13 cellular contexts compared by ENCODE assay signal in the genomic region with DNA sequence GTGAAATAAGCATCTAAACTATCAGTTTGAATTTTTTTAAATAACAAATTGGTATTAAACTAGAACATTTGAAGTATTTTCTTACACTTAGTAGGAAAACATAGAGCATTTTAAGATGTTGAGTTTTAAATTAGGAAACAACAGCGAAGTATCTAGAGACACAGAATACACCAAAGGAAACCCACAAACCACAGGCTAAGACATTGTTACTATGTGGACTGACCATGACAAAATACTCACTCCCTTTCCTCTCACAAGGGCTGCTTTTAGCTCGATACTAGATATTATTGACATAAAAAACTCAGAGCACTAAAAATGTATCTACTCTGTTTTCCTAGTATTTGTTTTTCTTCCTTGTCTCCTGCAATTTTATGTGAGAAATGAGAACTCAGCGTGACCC.
A peak's percentile ranks its signal among the peaks of the same experiment; 100 is the strongest.
DNase-seq lines count a peak whose midpoint lies in the region; ATAC-seq and TF ChIP-seq lines count a peak whose summit lies in the region.
"Had no signal": no experiment of that assay in that cellular context is flagged by ENCODE, and none has a peak within 500 bp of the region (broad histone marks: within the 10 kb centered on the region; RNA-seq: fewer than 3 reads in every experiment).

No MANE protein-coding gene starts in this region.

- POLR2A ChIA-PET in OCI-LY7 (lab: Charles Lee): no interaction called here

- peak; percentile 47 for DNase-seq in GM13977 (ENCODE audit: low spot score)
- peak; percentile 47 for DNase-seq in astrocyte of the cerebellum (ENCODE audit: low read depth)
- DNase-seq in activated CD4-positive, alpha-beta T cell treated with anti-CD3 and anti-CD28 coated beads, Interleukin-2, amount 50 U/mL, for 48 hours: no peak
- no peak for DNase-seq in OCI-LY7 (ENCODE audit: low spot score)
- no peak for DNase-seq in upper lobe of left lung
- DNase-seq: NCI-H446, retina had no signal

- H3K4me2 ChIP-seq in OCI-LY7 (ENCODE audit: low read length): no peak overlapping the region

- no peaks in the 10 kb centered on the region for H3K36me3 ChIP-seq in OCI-LY7 (ENCODE audit: insufficient read depth, low read length)
- no peaks in the 10 kb centered on the region for H3K36me3 ChIP-seq in upper lobe of left lung

- H3K27me3 ChIP-seq in upper lobe of left lung: no peaks in the 10 kb centered on the region

- no peak for TF ChIP-seq POLR2A in upper lobe of left lung (IDR thresholded peaks at IDR 0.05)

- BruUV-seq in OCI-LY7 (replicated peaks; lab: Mats Ljungman, UMichigan): no TSS peak

- TF ChIP-seq EP300 in upper lobe of left lung (IDR thresholded peaks at IDR 0.05): no peak

- TF ChIP-seq CTCF in GM13977 (IDR thresholded peaks at IDR 0.05; ENCODE audit: extremely low read depth, insufficient read depth, missing control alignments) (no peak), astrocyte of the cerebellum (IDR thresholded peaks at IDR 0.05; ENCODE audit: low read depth, low read length, missing control alignments) (no peak), OCI-LY7 (conservative IDR thresholded peaks at IDR 0.05; ENCODE audit: low read length) (no peak), upper lobe of left lung (IDR thresholded peaks at IDR 0.05) (no peak)

- H3K9me3 ChIP-seq in OCI-LY7 (ENCODE audit: low read length) (no peaks in the 10 kb centered on the region), upper lobe of left lung (no peaks in the 10 kb centered on the region)

- H3K4me3 Mint-ChIP-seq in activated T-helper 17 cell treated with anti-CD3 and anti-CD28 coated beads, Interleukin-2, amount 50 U/mL, for 72 hours: no peak overlapping the region

- H3K9me3 Mint-ChIP-seq in activated T-helper 17 cell treated with anti-CD3 and anti-CD28 coated beads, Interleukin-2, amount 50 U/mL, for 72 hours: no peaks in the 10 kb centered on the region

- intact Hi-C loops in OCI-LY7 (cut with micrococcal nuclease; ENCODE audit: unreplicated experiment): no loop called here

- H3K4me1 ChIP-seq in OCI-LY7 (ENCODE audit: insufficient read depth, low read length, poor library complexity, severe bottlenecking) (no peaks in the 10 kb centered on the region), upper lobe of left lung (peaks cover 0 to 2% (median 0%) of the 10 kb centered on the region in 4 donors)

- CTCF ChIA-PET in OCI-LY7 (lab: Charles Lee; ENCODE audit: unreplicated experiment): no interaction called here

- H3K79me2 ChIP-seq in OCI-LY7 (ENCODE audit: insufficient read depth, low read depth, low read length): no peaks in the 10 kb centered on the region

- peaks cover 4% of the 10 kb centered on the region for H3K4me1 Mint-ChIP-seq in activated T-helper 17 cell treated with anti-CD3 and anti-CD28 coated beads, Interleukin-2, amount 50 U/mL, for 72 hours

- in situ Hi-C loops in GM13977 (cut with MboI; ENCODE audit: low pct_unique_long_range_greater_than_20kb, low sequenced_read_pairs, unreplicated experiment) (no loop called here), astrocyte of the cerebellum (cut with HindIII; ENCODE audit: low sequenced_read_pairs) (no loop called here)

- H3K4me3 ChIP-seq in astrocyte of the cerebellum (ENCODE audit: low read depth, low read length): no peak overlapping the region
- H3K4me3 ChIP-seq in OCI-LY7 (ENCODE audit: low read depth, low read length, poor library complexity, severe bottlenecking): no peak overlapping the region
- no peak overlapping the region for H3K4me3 ChIP-seq in upper lobe of left lung

- H3K9me2 ChIP-seq in OCI-LY7 (ENCODE audit: insufficient read depth, low read length): no peaks in the 10 kb centered on the region

- no peak overlapping the region for H3K27ac Mint-ChIP-seq in activated T-helper 17 cell treated with anti-CD3 and anti-CD28 coated beads, Interleukin-2, amount 50 U/mL, for 72 hours

- WGBS in upper lobe of left lung, 2 donors: 66 to 71% methylated on average over 3 of the region's 3 CpGs

- H3K27ac ChIP-seq in OCI-LY7 (ENCODE audit: low read depth, low read length, poor library complexity, severe bottlenecking) (no peak overlapping the region), upper lobe of left lung (peak overlapping the region in 1 of 4 donors; percentile 31)
- H3K27ac ChIP-seq: C4-2B had no signal

- H3K36me3 Mint-ChIP-seq in activated T-helper 17 cell treated with anti-CD3 and anti-CD28 coated beads, Interleukin-2, amount 50 U/mL, for 72 hours (ENCODE audit: low read depth): no peaks in the 10 kb centered on the region

- peak; percentile 89 for ATAC-seq in GM21526 (IDR thresholded peaks at IDR 0.05; ENCODE audit: low FRiP score, unreplicated experiment)
- ATAC-seq in HG03378 (IDR thresholded peaks at IDR 0.05; ENCODE audit: unreplicated experiment): peak; percentile 95
- ATAC-seq in upper lobe of left lung (ENCODE audit: low FRiP score in 2 of 2): no peak
- no peak for ATAC-seq in activated T-helper 17 cell treated with anti-CD3 and anti-CD28 coated beads, Interleukin-2, amount 50 U/mL, for 72 hours (replicated peaks)
- ATAC-seq: activated CD4-positive, CD25-positive, alpha-beta regulatory T cell treated with anti-CD3 and anti-CD28 coated beads, Interleukin-2, amount 50 U/mL, for 24 hours; HCT116 had no signal

- no peaks in the 10 kb centered on the region for H4K20me1 ChIP-seq in OCI-LY7 (ENCODE audit: insufficient read depth, low read length)

- no peak overlapping the region for H2AFZ ChIP-seq in OCI-LY7 (ENCODE audit: low read length)

- H3K27me3 Mint-ChIP-seq in activated T-helper 17 cell treated with anti-CD3 and anti-CD28 coated beads, Interleukin-2, amount 50 U/mL, for 72 hours: no peaks in the 10 kb centered on the region

Comparison
In these comparisons a context has a peak if more than half of its experiments do, and no peak if none do; other contexts are left out.
1. DNase-seq: peak in GM13977 (single experiment) and astrocyte of the cerebellum (single experiment); none in activated CD4-positive, alpha-beta T cell treated with anti-CD3 and anti-CD28 coated beads, Interleukin-2, amount 50 U/mL, for 48 hours (0 of 2), OCI-LY7 (single experiment) and upper lobe of left lung (0 of 2).
2. ATAC-seq: peak in GM21526 (single experiment) and HG03378 (single experiment); none in upper lobe of left lung (0 of 2) and activated T-helper 17 cell treated with anti-CD3 and anti-CD28 coated beads, Interleukin-2, amount 50 U/mL, for 72 hours (single experiment).